ENCODE assay signal across 15 cellular contexts in genomic region chr10:11317936-11318670, GRCh38.
DNase-seq lines count a peak whose midpoint lies in the region; ATAC-seq and TF ChIP-seq lines count a peak whose summit lies in the region.
"Had no signal": no experiment of that assay in that cellular context is flagged by ENCODE, and none has a peak within 500 bp of the region (broad histone marks: within the 10 kb centered on the region; RNA-seq: fewer than 3 reads in every experiment).

No MANE protein-coding gene starts in this region.

- no peak for ATAC-seq in GM21786 (IDR thresholded peaks at IDR 0.05; ENCODE audit: unreplicated experiment)
- ATAC-seq: gastroesophageal sphincter had no signal

- peaks cover 80% of the 10 kb centered on the region for H3K36me3 Mint-ChIP-seq in activated T-helper 1 cell treated with anti-CD3 and anti-CD28 coated beads, Interleukin-12 subunit alpha, Interleukin-12 subunit beta, Interleukin-2, Interleukin-4 antibody, amounts not matched to agents 30 ng/mL and 10 ng/mL and 1 ng/mL, durations not matched to agents 14 hours and 24 hours and 36 hours (ENCODE audit: low read depth)

- H3K4me3 Mint-ChIP-seq in activated T-helper 1 cell treated with anti-CD3 and anti-CD28 coated beads, Interleukin-12 subunit alpha, Interleukin-12 subunit beta, Interleukin-2, Interleukin-4 antibody, amounts not matched to agents 30 ng/mL and 10 ng/mL and 1 ng/mL, durations not matched to agents 14 hours and 24 hours and 36 hours = no peak overlapping the region

- no peaks in the 10 kb centered on the region for H3K9me3 ChIP-seq in cardiac muscle cell (ENCODE audit: low read depth)
- H3K9me3 ChIP-seq in vagina = no peaks in the 10 kb centered on the region
- H3K9me3 ChIP-seq: gastroesophageal sphincter had no signal

- no peaks in the 10 kb centered on the region for H3K9me3 Mint-ChIP-seq in activated T-helper 1 cell treated with anti-CD3 and anti-CD28 coated beads, Interleukin-12 subunit alpha, Interleukin-12 subunit beta, Interleukin-2, Interleukin-4 antibody, amounts not matched to agents 30 ng/mL and 10 ng/mL and 1 ng/mL, durations not matched to agents 14 hours and 24 hours and 36 hours

- H3K27me3 ChIP-seq in cardiac muscle cell (no peaks in the 10 kb centered on the region), vagina (no peaks in the 10 kb centered on the region)
- H3K27me3 ChIP-seq: gastroesophageal sphincter had no signal

- H3K4me3 ChIP-seq in cardiac muscle cell (no peak overlapping the region), fibroblast of pulmonary artery (replicated peaks; ENCODE audit: low read depth, low read length) (no peak overlapping the region), vagina (no peak overlapping the region)
- H3K4me3 ChIP-seq: gastroesophageal sphincter had no signal

- H3K27me3 Mint-ChIP-seq in activated T-helper 1 cell treated with anti-CD3 and anti-CD28 coated beads, Interleukin-12 subunit alpha, Interleukin-12 subunit beta, Interleukin-2, Interleukin-4 antibody, amounts not matched to agents 30 ng/mL and 10 ng/mL and 1 ng/mL, durations not matched to agents 14 hours and 24 hours and 36 hours (ENCODE audit: insufficient read depth) = no peaks in the 10 kb centered on the region

- no peaks in the 10 kb centered on the region for H3K4me1 ChIP-seq in cardiac muscle cell (ENCODE audit: low read depth)
- no peaks in the 10 kb centered on the region for H3K4me1 ChIP-seq in vagina

- H3K36me3 ChIP-seq in cardiac muscle cell (peaks cover 39% of the 10 kb centered on the region), vagina (peaks cover 0 to 9% of the 10 kb centered on the region in 2 donors)

- H3K27ac Mint-ChIP-seq in activated T-helper 1 cell treated with anti-CD3 and anti-CD28 coated beads, Interleukin-12 subunit alpha, Interleukin-12 subunit beta, Interleukin-2, Interleukin-4 antibody, amounts not matched to agents 30 ng/mL and 10 ng/mL and 1 ng/mL, durations not matched to agents 14 hours and 24 hours and 36 hours = peak overlapping the region; percentile 78

- intact Hi-C loops in cardiac septum (cut with DNase I) = no loop called here
- intact Hi-C loops in activated T-helper 1 cell treated with anti-CD3 and anti-CD28 coated beads, Interleukin-12 subunit alpha, Interleukin-12 subunit beta, Interleukin-2, Interleukin-4 antibody, amounts not matched to agents 30 ng/mL and 10 ng/mL and 1 ng/mL, durations not matched to agents 14 hours and 24 hours and 36 hours (cut with micrococcal nuclease) = no loop called here
- intact Hi-C loops in vagina (cut with DNase I) = no loop called here

- peaks cover 60% of the 10 kb centered on the region for H3K4me1 Mint-ChIP-seq in activated T-helper 1 cell treated with anti-CD3 and anti-CD28 coated beads, Interleukin-12 subunit alpha, Interleukin-12 subunit beta, Interleukin-2, Interleukin-4 antibody, amounts not matched to agents 30 ng/mL and 10 ng/mL and 1 ng/mL, durations not matched to agents 14 hours and 24 hours and 36 hours (ENCODE audit: low read depth)

- TF ChIP-seq CTCF in cardiac muscle cell (IDR thresholded peaks at IDR 0.05; ENCODE audit: low read depth, low read length) (no peak), fibroblast of pulmonary artery (IDR thresholded peaks at IDR 0.05; ENCODE audit: low read length, missing control alignments) (no peak), vagina (IDR thresholded peaks at IDR 0.05) (no peak)

- H3K27ac ChIP-seq in cardiac muscle cell = peak overlapping the region; percentile 51
- H3K27ac ChIP-seq in vagina = no peak overlapping the region
- H3K27ac ChIP-seq: epithelial cell of prostate, gastroesophageal sphincter had no signal

- TF ChIP-seq POLR2A in vagina (IDR thresholded peaks at IDR 0.05) = no peak

- no peak for DNase-seq in cardiac muscle cell (ENCODE audit: low read depth in 1 of 2, low spot score in 1 of 2)
- DNase-seq in cardiac septum (ENCODE audit: low spot score) = no peak
- no peak for DNase-seq in activated T-helper 1 cell treated with anti-CD3 and anti-CD28 coated beads, Interleukin-12 subunit alpha, Interleukin-12 subunit beta, Interleukin-2, Interleukin-4 antibody, amounts not matched to agents 30 ng/mL and 10 ng/mL and 1 ng/mL, durations not matched to agents 14 hours and 24 hours and 36 hours (ENCODE audit: low spot score)
- DNase-seq in fibroblast of pulmonary artery (ENCODE audit: low read depth) = peak; percentile 9
- peak; percentile 49 to 74 for DNase-seq in vagina (ENCODE audit: extremely low spot score in 2 of 2)
- DNase-seq in GM03348 (ENCODE audit: low spot score) = no peak
- DNase-seq in NCI-H2029 (lab: John Stamatoyannopoulos, UW) = no peak
- DNase-seq: cortex of kidney; MM.1S; NCI-H187; stimulated activated CD4-positive, alpha-beta T cell treated with anti-CD3 and anti-CD28 coated beads, Interleukin-1b, Interleukin-23, amount 100 ng/mL, for 48 hours; substantia nigra had no signal

Comparison
In these comparisons a context has a peak if more than half of its experiments do, and no peak if none do; other contexts are left out.
1. DNase-seq: peak in fibroblast of pulmonary artery (single experiment) and vagina (2 of 2); none in cardiac muscle cell (0 of 2), cardiac septum (single experiment), activated T-helper 1 cell treated with anti-CD3 and anti-CD28 coated beads, Interleukin-12 subunit alpha, Interleukin-12 subunit beta, Interleukin-2, Interleukin-4 antibody, amounts not matched to agents 30 ng/mL and 10 ng/mL and 1 ng/mL, durations not matched to agents 14 hours and 24 hours and 36 hours (single experiment), GM03348 (single experiment) and NCI-H2029 (single experiment).